In genomic region chr6:129280719-129281118, GRCh38 we compare ENCODE assay signal across 9 cellular contexts.
A peak's percentile ranks its signal among the peaks of the same experiment; 100 is the strongest.
DNase-seq lines count a peak whose midpoint lies in the region; ATAC-seq and TF ChIP-seq lines count a peak whose summit lies in the region.
"Had no signal": no experiment of that assay in that cellular context is flagged by ENCODE, and none has a peak within 500 bp of the region (broad histone marks: within the 10 kb centered on the region; RNA-seq: fewer than 3 reads in every experiment).

No MANE protein-coding gene starts in this region.

- H3K27ac ChIP-seq in left ventricle myocardium inferior (replicated peaks) (peak overlapping the region; percentile 54), mesendoderm (ENCODE audit: low read depth, low read length) (no peak overlapping the region), tibial artery (no peak overlapping the region)
- H3K27ac ChIP-seq: gastrocnemius medialis had no signal

- H2BK15ac ChIP-seq in mesendoderm (replicated peaks; ENCODE audit: low read depth) = no peak overlapping the region

- no peak overlapping the region for H3K23ac ChIP-seq in mesendoderm (ENCODE audit: low read length)

- peak overlapping the region; percentile 18; the same call in 1 of the 2 replicates for H2AFZ ChIP-seq in Loucy (ENCODE audit: low read length)

- H3K79me2 ChIP-seq in Loucy (ENCODE audit: insufficient read depth, low read length) (no peaks in the 10 kb centered on the region), mesendoderm (ENCODE audit: control insufficient read depth, insufficient read depth, low read length) (no peaks in the 10 kb centered on the region)

- TF ChIP-seq CTCF in Loucy (conservative IDR thresholded peaks at IDR 0.05; ENCODE audit: low read length) = no peak
- no peak for TF ChIP-seq CTCF in left ventricle myocardium inferior (IDR thresholded peaks at IDR 0.05; ENCODE audit: borderline replicate concordance)
- TF ChIP-seq CTCF in tibial artery (IDR thresholded peaks at IDR 0.05) = no peak

- peaks cover 10% of the 10 kb centered on the region for H3K4me1 ChIP-seq in Loucy (ENCODE audit: insufficient read depth, low read length, poor library complexity, severe bottlenecking)
- H3K4me1 ChIP-seq in left ventricle myocardium inferior = peaks cover 83% of the 10 kb centered on the region
- no peaks in the 10 kb centered on the region for H3K4me1 ChIP-seq in mesendoderm (ENCODE audit: control insufficient read depth, low read depth, low read length)
- no peaks in the 10 kb centered on the region for H3K4me1 ChIP-seq in tibial artery

- no peaks in the 10 kb centered on the region for H3K9me2 ChIP-seq in Loucy (replicated peaks; ENCODE audit: low read depth, low read length)

- no CpG with 5 or more reads among the region's 1 CpG for WGBS in mesendoderm (ENCODE audit: extremely low coverage, insufficient coverage, low lambda C conversion rate)

- no peaks in the 10 kb centered on the region for H3F3A ChIP-seq in Loucy (ENCODE audit: low read depth)

- H3K4me3 ChIP-seq in Loucy (ENCODE audit: low read length, poor library complexity, severe bottlenecking) (peak overlapping the region; percentile 45), left ventricle myocardium inferior (no peak overlapping the region), mesendoderm (ENCODE audit: low read length) (no peak overlapping the region), tibial artery (no peak overlapping the region)
- H3K4me3 ChIP-seq: gastrocnemius medialis had no signal

- H3K56ac ChIP-seq in mesendoderm (ENCODE audit: low read length) = no peak overlapping the region

- ATAC-seq in HG03039 (IDR thresholded peaks at IDR 0.05; ENCODE audit: unreplicated experiment) = no peak
- ATAC-seq: gastrocnemius medialis had no signal

- H3K27me3 ChIP-seq in Loucy (ENCODE audit: insufficient read depth, low read length, poor library complexity, severe bottlenecking) = no peaks in the 10 kb centered on the region
- no peaks in the 10 kb centered on the region for H3K27me3 ChIP-seq in left ventricle myocardium inferior (ENCODE audit: low read depth)
- no peaks in the 10 kb centered on the region for H3K27me3 ChIP-seq in mesendoderm (ENCODE audit: insufficient read depth, low read length, poor library complexity)
- H3K27me3 ChIP-seq in tibial artery = no peaks in the 10 kb centered on the region
- H3K27me3 ChIP-seq: gastrocnemius medialis had no signal

- H3K79me1 ChIP-seq in mesendoderm (ENCODE audit: low read length) = no peaks in the 10 kb centered on the region

- peak; percentile 8 to 9 for DNase-seq in activated CD8-positive, alpha-beta memory T cell treated with anti-CD3 and anti-CD28 coated beads for 4 hours (ENCODE audit: low read depth in 2 of 2)
- no peak for DNase-seq in left ventricle myocardium inferior
- DNase-seq in stimulated activated CD8-positive, alpha-beta memory T cell treated with anti-CD3 and anti-CD28 coated beads, Interleukin-12 subunit alpha, Interleukin-12 subunit beta, amount 100 ng/mL, for 1 hour (ENCODE audit: low read depth) = peak; percentile 15
- DNase-seq in mesendoderm = no peak
- no peak for DNase-seq in tibial artery
- DNase-seq: gastrocnemius medialis, nephron progenitor cell had no signal

- no peak overlapping the region for H4K5ac ChIP-seq in mesendoderm (ENCODE audit: low read length)

- no peaks in the 10 kb centered on the region for H3K36me3 ChIP-seq in Loucy (ENCODE audit: insufficient read depth, low read length)
- H3K36me3 ChIP-seq in left ventricle myocardium inferior = peaks cover 7% of the 10 kb centered on the region
- no peaks in the 10 kb centered on the region for H3K36me3 ChIP-seq in mesendoderm (ENCODE audit: control insufficient read depth, insufficient read depth, low read length)
- no peaks in the 10 kb centered on the region for H3K36me3 ChIP-seq in tibial artery
- H3K36me3 ChIP-seq: gastrocnemius medialis had no signal

- H4K20me1 ChIP-seq in Loucy (ENCODE audit: insufficient read depth, low read length, poor library complexity, severe bottlenecking) = no peaks in the 10 kb centered on the region

- H3K4ac ChIP-seq in mesendoderm (ENCODE audit: low read depth, low read length) = no peak overlapping the region

- no peak overlapping the region for H4K8ac ChIP-seq in mesendoderm (ENCODE audit: low read depth, low read length)

- H3K18ac ChIP-seq in mesendoderm (ENCODE audit: low read length) = no peak overlapping the region

- H3K4me2 ChIP-seq in Loucy (ENCODE audit: low read depth, low read length, poor library complexity, severe bottlenecking) = peak overlapping the region; percentile 47
- H3K4me2 ChIP-seq in mesendoderm (ENCODE audit: low read length) = no peak overlapping the region

- H2AK5ac ChIP-seq in mesendoderm (ENCODE audit: low read length) = no peak overlapping the region

- H2BK120ac ChIP-seq in mesendoderm (ENCODE audit: low read depth, low read length) = no peak overlapping the region

- H3K9me3 ChIP-seq in Loucy (ENCODE audit: insufficient read depth, low read depth, low read length) = no peaks in the 10 kb centered on the region
- no peaks in the 10 kb centered on the region for H3K9me3 ChIP-seq in left ventricle myocardium inferior (replicated peaks)
- H3K9me3 ChIP-seq in tibial artery = no peaks in the 10 kb centered on the region
- H3K9me3 ChIP-seq: gastrocnemius medialis had no signal

- intact Hi-C loops in left ventricle myocardium inferior (cut with micrococcal nuclease) (no loop called here), tibial artery (cut with DNase I; ENCODE audit: low total_unique reads) (no loop called here)

- no peak overlapping the region for H2BK5ac ChIP-seq in mesendoderm (ENCODE audit: low read length)

- no peak overlapping the region for H3K9ac ChIP-seq in Loucy (ENCODE audit: low read depth, low read length, poor library complexity, severe bottlenecking)
- no peak overlapping the region for H3K9ac ChIP-seq in mesendoderm (ENCODE audit: low read length)

Comparison
In these comparisons a context has a peak if more than half of its experiments do, and no peak if none do; other contexts are left out.
1. DNase-seq: peak in activated CD8-positive, alpha-beta memory T cell treated with anti-CD3 and anti-CD28 coated beads for 4 hours (2 of 2) and stimulated activated CD8-positive, alpha-beta memory T cell treated with anti-CD3 and anti-CD28 coated beads, Interleukin-12 subunit alpha, Interleukin-12 subunit beta, amount 100 ng/mL, for 1 hour (single experiment); none in left ventricle myocardium inferior (single experiment), mesendoderm (single experiment) and tibial artery (0 of 2).